In the genomic region with DNA sequence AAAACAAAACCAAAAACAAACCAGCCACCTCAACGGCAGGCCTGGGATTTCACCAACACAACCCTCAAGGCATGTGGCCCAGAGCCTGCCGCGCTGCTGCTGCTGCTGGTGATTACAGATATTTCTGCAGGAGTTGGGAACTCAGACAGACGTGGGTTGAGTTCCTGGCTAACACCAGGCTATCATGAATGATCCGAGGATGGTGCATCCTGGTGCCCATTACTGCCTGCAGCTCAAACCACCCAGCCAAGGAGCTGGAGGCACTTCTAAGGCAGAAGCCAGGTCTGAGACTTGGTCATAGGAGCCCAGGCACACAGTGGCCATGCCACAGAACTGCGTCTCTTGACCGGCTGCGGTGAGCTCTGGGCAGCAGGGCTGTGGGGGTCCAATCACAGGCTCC, we compare ENCODE assay signal across 16 cellular contexts.
DNase-seq lines count a peak whose midpoint lies in the region; ATAC-seq and TF ChIP-seq lines count a peak whose summit lies in the region.
"Had no signal": no experiment of that assay in that cellular context is flagged by ENCODE, and none has a peak within 500 bp of the region (broad histone marks: within the 10 kb centered on the region; RNA-seq: fewer than 3 reads in every experiment).

No MANE protein-coding gene starts in this region.

- 88% methylated on average over 5 of the region's 8 CpGs for WGBS in esophagus muscularis mucosa

- H3K4me3 Mint-ChIP-seq in endothelial cell (ENCODE audit: unreplicated experiment) (no peak overlapping the region), mesothelial cell of epicardium (no peak overlapping the region)
- H3K4me3 Mint-ChIP-seq in naive thymus-derived CD8-positive, alpha-beta T cell: no peak overlapping the region
- H3K4me3 Mint-ChIP-seq: CD4-positive, CD25-positive, alpha-beta regulatory T cell; CD8-positive, alpha-beta memory T cell; GM23338; H9; IgD-negative memory B cell had no signal

- TF ChIP-seq EP300 in esophagus muscularis mucosa (IDR thresholded peaks at IDR 0.05): no peak

- H3K4me3 ChIP-seq in HEK293 (ENCODE audit: low read depth, low read length) (no peak overlapping the region), esophagus muscularis mucosa (no peak overlapping the region)
- H3K4me3 ChIP-seq: GM23338 had no signal

- H3K27me3 Mint-ChIP-seq in endothelial cell (ENCODE audit: unreplicated experiment) (no peaks in the 10 kb centered on the region), mesothelial cell of epicardium (ENCODE audit: low read depth) (peaks cover 14% of the 10 kb centered on the region)
- H3K27me3 Mint-ChIP-seq in naive thymus-derived CD8-positive, alpha-beta T cell: peaks cover 3 to 16% (median 6%) of the 10 kb centered on the region in 5 donors

- H3K27me3 ChIP-seq in esophagus muscularis mucosa: peaks cover 0 to 6% (median 0%) of the 10 kb centered on the region in 4 donors
- H3K27me3 ChIP-seq: BE2C had no signal

- H3K9me3 ChIP-seq in HEK293 (ENCODE audit: control insufficient read depth, insufficient read depth, low read depth, low read length): no peaks in the 10 kb centered on the region
- H3K9me3 ChIP-seq in esophagus muscularis mucosa: peaks cover 0 to 3% (median 0%) of the 10 kb centered on the region in 4 donors

- CTCF ChIA-PET in HEK293 (lab: Yijun Ruan, JAX): no interaction called here

- intact Hi-C loops in esophagus muscularis mucosa (cut with DNase I): no loop called here

- H3K9me3 Mint-ChIP-seq in endothelial cell (ENCODE audit: unreplicated experiment) (no peaks in the 10 kb centered on the region), mesothelial cell of epicardium (peaks cover 6% of the 10 kb centered on the region)
- H3K9me3 Mint-ChIP-seq in naive thymus-derived CD8-positive, alpha-beta T cell: peaks cover 0 to 9% (median 0%) of the 10 kb centered on the region in 9 donors

- no peak for TF ChIP-seq CTCF in HEK293 (tag by site-specific recombination; IDR thresholded peaks at IDR 0.05)
- no peak for TF ChIP-seq CTCF in esophagus muscularis mucosa (IDR thresholded peaks at IDR 0.05)
- TF ChIP-seq CTCF in endothelial cell (IDR thresholded peaks at IDR 0.05; ENCODE audit: unreplicated experiment): no peak
- no peak for TF ChIP-seq CTCF in mesothelial cell of epicardium (IDR thresholded peaks at IDR 0.05; ENCODE audit: unreplicated experiment)

- no peak overlapping the region for H3K27ac Mint-ChIP-seq in endothelial cell (ENCODE audit: unreplicated experiment)
- H3K27ac Mint-ChIP-seq in mesothelial cell of epicardium: no peak overlapping the region
- no peak overlapping the region for H3K27ac Mint-ChIP-seq in naive thymus-derived CD8-positive, alpha-beta T cell
- H3K27ac Mint-ChIP-seq: CD8-positive, alpha-beta memory T cell; GM23338; H9; IgD-negative memory B cell had no signal

- H3K36me3 Mint-ChIP-seq in endothelial cell (ENCODE audit: low read depth, unreplicated experiment) (no peaks in the 10 kb centered on the region), mesothelial cell of epicardium (no peaks in the 10 kb centered on the region)
- no peaks in the 10 kb centered on the region for H3K36me3 Mint-ChIP-seq in naive thymus-derived CD8-positive, alpha-beta T cell
- H3K36me3 Mint-ChIP-seq: CD4-positive, CD25-positive, alpha-beta regulatory T cell; CD8-positive, alpha-beta memory T cell had no signal

- no peak for TF ChIP-seq POLR2A in esophagus muscularis mucosa (IDR thresholded peaks at IDR 0.05; ENCODE audit: low read depth)

- ATAC-seq in naive thymus-derived CD8-positive, alpha-beta T cell: no peak
- ATAC-seq: HepG2 had no signal

- H3K36me3 ChIP-seq in HEK293 (ENCODE audit: control insufficient read depth in 2 of 2, insufficient read depth in 1 of 2, low read length in 2 of 2) (no peaks in the 10 kb centered on the region), esophagus muscularis mucosa (no peaks in the 10 kb centered on the region)
- H3K36me3 ChIP-seq: BE2C had no signal

- H3K4me1 Mint-ChIP-seq in endothelial cell (ENCODE audit: unreplicated experiment): no peaks in the 10 kb centered on the region
- H3K4me1 Mint-ChIP-seq in mesothelial cell of epicardium: no peaks in the 10 kb centered on the region
- no peaks in the 10 kb centered on the region for H3K4me1 Mint-ChIP-seq in naive thymus-derived CD8-positive, alpha-beta T cell
- H3K4me1 Mint-ChIP-seq: CD4-positive, CD25-positive, alpha-beta regulatory T cell; CD8-positive, alpha-beta memory T cell; IgD-negative memory B cell had no signal

- H3K4me1 ChIP-seq in HEK293 (ENCODE audit: control insufficient read depth, insufficient read depth, low read length) (no peaks in the 10 kb centered on the region), esophagus muscularis mucosa (no peaks in the 10 kb centered on the region)

- DNase-seq in esophagus muscularis mucosa (ENCODE audit: extremely low spot score) (peak; percentile 89), mucosa of gallbladder (ENCODE audit: low spot score) (peak; percentile 5), endothelial cell (ENCODE audit: low spot score) (no peak), mesothelial cell of epicardium (ENCODE audit: low spot score in 2 of 2, unreplicated experiment in 2 of 2) (no peak)
- no peak for DNase-seq in naive thymus-derived CD8-positive, alpha-beta T cell
- DNase-seq: ACHN; BE2C; C1 segment of cervical spinal cord; CD4-positive, CD25-positive, alpha-beta regulatory T cell; CD8-positive, alpha-beta memory T cell; COR-L47 had no signal

- H3K27ac ChIP-seq in HEK293 (ENCODE audit: extremely low read depth, low read depth, low read length) (no peak overlapping the region), esophagus muscularis mucosa (replicated peaks in 1 of 4) (no peak overlapping the region)

- POLR2A ChIA-PET in HEK293 (lab: Yijun Ruan, JAX): no interaction called here
- POLR2A ChIA-PET in naive thymus-derived CD8-positive, alpha-beta T cell (lab: Charles Lee): no interaction called here

TF ChIP-seq in HEK293, 187 proteins besides CTCF, POLR2A, EP300 and RAD21:
- no peak for TF ChIP-seq ZNF530 (tag by site-specific recombination; IDR thresholded peaks at IDR 0.05; ENCODE audit: low read depth)
- peak; percentile 28 for TF ChIP-seq SETDB1 (IDR thresholded peaks at IDR 0.05; ENCODE audit: insufficient read length, low read length)

Comparison
In these comparisons a context has a peak if more than half of its experiments do, and no peak if none do; other contexts are left out.
1. DNase-seq: peak in esophagus muscularis mucosa (single experiment) and mucosa of gallbladder (single experiment); none in endothelial cell (single experiment), mesothelial cell of epicardium (0 of 2) and naive thymus-derived CD8-positive, alpha-beta T cell (0 of 10).